ENCODE assay signal across 8 cellular contexts in genomic region chr2:232696609-232697058, GRCh38. TPM values are rescaled to one million over a fixed set of nuclear protein-coding genes. Genes with fewer than 3 reads are reported as not detected.
DNase-seq lines count a peak whose midpoint lies in the region; ATAC-seq, FAIRE-seq and TF ChIP-seq lines count a peak whose summit lies in the region.

No MANE protein-coding gene starts in this region.

- ATAC-seq in GM23338: no peak
- ATAC-seq in activated B cell treated with CpG ODN at 0.5 μM for 24 hours (ENCODE audit: low read depth): no peak
- ATAC-seq in HG03571 (IDR thresholded peaks at IDR 0.05; ENCODE audit: unreplicated experiment): no peak
- ATAC-seq in HG02642 (IDR thresholded peaks at IDR 0.05; ENCODE audit: poor library complexity, unreplicated experiment): no peak
- no peak for ATAC-seq in left colon

- peak overlapping the region; percentile 97 for H3K4me3 Mint-ChIP-seq in GM23338
- peak overlapping the region; percentile 89 for H3K4me3 Mint-ChIP-seq in activated B cell treated with CpG ODN at 0.5 μM for 24 hours

- TF ChIP-seq CTCF in GM23338 (conservative IDR thresholded peaks at IDR 0.05; ENCODE audit: low read depth in 2 of 2) (no peak), activated B cell treated with CpG ODN at 0.5 μM for 24 hours (IDR thresholded peaks at IDR 0.05) (no peak), left ventricle myocardium inferior (IDR thresholded peaks at IDR 0.05; ENCODE audit: borderline replicate concordance) (no peak)

- H3K36me3 Mint-ChIP-seq in GM23338 (ENCODE audit: low read depth) (no peaks in the 10 kb centered on the region), activated B cell treated with CpG ODN at 0.5 μM for 24 hours (ENCODE audit: low read depth) (peaks cover 23% of the 10 kb centered on the region)

- no peaks in the 10 kb centered on the region for H3K9me2 ChIP-seq in GM23338 (ENCODE audit: insufficient read depth)

- H3K27ac Mint-ChIP-seq in GM23338 (no peak overlapping the region), activated B cell treated with CpG ODN at 0.5 μM for 24 hours (peak overlapping the region; percentile 79)

- peaks cover 21% of the 10 kb centered on the region for H4K20me1 ChIP-seq in GM23338 (replicated peaks; ENCODE audit: insufficient read depth)

- intact Hi-C loops in activated B cell treated with CpG ODN at 0.5 μM for 24 hours (cut with micrococcal nuclease) (loop anchor here (1.0 to 5.0 kb wide), 4 partner anchors 90 to 1171 kb away; partner anchors contain the start of genes ATG16L1, EIF4E2, MSL3B and TIGD1), left ventricle myocardium inferior (cut with micrococcal nuclease) (no loop called here), left colon (cut with DNase I, micrococcal nuclease) (no loop called here)

- H3K27me3 Mint-ChIP-seq in GM23338 (ENCODE audit: insufficient read depth, low read depth, poor library complexity) (peaks cover 11% of the 10 kb centered on the region), activated B cell treated with CpG ODN at 0.5 μM for 24 hours (no peaks in the 10 kb centered on the region)

- WGBS in small intestine, 3 donors: 32 to 45% (median 39%) methylated on average over 9 to 10 of the region's 10 CpGs

- no peaks in the 10 kb centered on the region for H3K36me3 ChIP-seq in GM23338 (ENCODE audit: insufficient read depth)
- H3K36me3 ChIP-seq in left ventricle myocardium inferior: no peaks in the 10 kb centered on the region
- no peaks in the 10 kb centered on the region for H3K36me3 ChIP-seq in small intestine (ENCODE audit: control insufficient read depth in 2 of 2, insufficient read depth in 2 of 2, low read length in 2 of 2)

- no peak for DNase-seq in GM23338 (ENCODE audit: low spot score)
- no peak for DNase-seq in activated B cell treated with CpG ODN at 0.5 μM for 24 hours
- DNase-seq in left ventricle myocardium inferior: no peak
- DNase-seq in small intestine: no peak
- no peak for DNase-seq in iPS-NIHi7 (ENCODE audit: extremely low spot score)
- DNase-seq in left colon: no peak

- CTCF ChIA-PET in activated B cell treated with CpG ODN at 0.5 μM for 24 hours (lab: Charles Lee): no interaction called here

- H3F3A ChIP-seq in GM23338 (replicated peaks; ENCODE audit: low read depth): no peaks in the 10 kb centered on the region

- peak overlapping the region; percentile 45 for H2AFZ ChIP-seq in GM23338

- H3K4me3 ChIP-seq in GM23338 (peak overlapping the region; percentile 40), left ventricle myocardium inferior (peak overlapping the region; percentile 94), small intestine (ENCODE audit: low read depth in 1 of 2, low read length in 2 of 2) (peak overlapping the region in 1 of 2 donors; percentile 86)

- H3K4me1 ChIP-seq in GM23338 (ENCODE audit: insufficient read depth): peaks cover 20% of the 10 kb centered on the region
- H3K4me1 ChIP-seq in left ventricle myocardium inferior: peaks cover 50% of the 10 kb centered on the region
- peaks cover 7% of the 10 kb centered on the region in 2 donors for H3K4me1 ChIP-seq in small intestine (ENCODE audit: control insufficient read depth in 2 of 2, insufficient read depth in 1 of 2, low read depth in 1 of 2, low read length in 1 of 2)

- H3K4me1 Mint-ChIP-seq in GM23338 (peaks cover 25% of the 10 kb centered on the region), activated B cell treated with CpG ODN at 0.5 μM for 24 hours (peaks cover 32% of the 10 kb centered on the region)

- POLR2A ChIA-PET in activated B cell treated with CpG ODN at 0.5 μM for 24 hours (lab: Charles Lee): interaction anchor here (0.7 to 1.2 kb wide), 2 partner anchors 364 to 1984 kb away, joined by 3 to 4 read pairs; partner anchors contain the start of genes CAB39 and INPP5D

- H3K9me3 Mint-ChIP-seq in GM23338 (no peaks in the 10 kb centered on the region), activated B cell treated with CpG ODN at 0.5 μM for 24 hours (no peaks in the 10 kb centered on the region)

- peak overlapping the region; percentile 58 for H3K4me2 ChIP-seq in GM23338

- H3K27ac ChIP-seq in GM23338 (ENCODE audit: low read depth) (peak overlapping the region; percentile 24; the same call in 1 of the 2 replicates), left ventricle myocardium inferior (replicated peaks) (peak overlapping the region; percentile 92), small intestine (ENCODE audit: low read depth in 1 of 2, low read length in 1 of 2) (peak overlapping the region; percentile 2 to 28)

- H3K27me3 ChIP-seq in GM23338 (ENCODE audit: insufficient read depth) (no peaks in the 10 kb centered on the region), left ventricle myocardium inferior (ENCODE audit: low read depth) (no peaks in the 10 kb centered on the region), small intestine (ENCODE audit: control insufficient read depth in 2 of 2, insufficient read depth in 2 of 2, low read length in 2 of 2) (no peaks in the 10 kb centered on the region)

- H3K9me3 ChIP-seq in left ventricle myocardium inferior (replicated peaks) (no peaks in the 10 kb centered on the region), small intestine (ENCODE audit: control insufficient read depth, low read depth) (no peaks in the 10 kb centered on the region)

- FAIRE-seq in small intestine (lab: Jason Lieb, UNC): no peak

- peaks cover 41% of the 10 kb centered on the region for H3K79me2 ChIP-seq in GM23338 (replicated peaks; ENCODE audit: insufficient read depth)

TF ChIP-seq in GM23338, 12 proteins besides CTCF, POLR2A, EP300 and RAD21:
- TF ChIP-seq ETS1 (IDR thresholded peaks at IDR 0.05): no peak
- no peak for TF ChIP-seq EZH2phosphoT487 (IDR thresholded peaks at IDR 0.05; ENCODE audit: unreplicated experiment)
- TF ChIP-seq STAT1 (IDR thresholded peaks at IDR 0.05; ENCODE audit: unreplicated experiment): no peak
- TF ChIP-seq JUNB (IDR thresholded peaks at IDR 0.05; ENCODE audit: unreplicated experiment): no peak
- no peak for TF ChIP-seq ZNF331 (CRISPR knock-in tag; IDR thresholded peaks at IDR 0.05; ENCODE audit: low read depth)
- TF ChIP-seq, protein P1, sequence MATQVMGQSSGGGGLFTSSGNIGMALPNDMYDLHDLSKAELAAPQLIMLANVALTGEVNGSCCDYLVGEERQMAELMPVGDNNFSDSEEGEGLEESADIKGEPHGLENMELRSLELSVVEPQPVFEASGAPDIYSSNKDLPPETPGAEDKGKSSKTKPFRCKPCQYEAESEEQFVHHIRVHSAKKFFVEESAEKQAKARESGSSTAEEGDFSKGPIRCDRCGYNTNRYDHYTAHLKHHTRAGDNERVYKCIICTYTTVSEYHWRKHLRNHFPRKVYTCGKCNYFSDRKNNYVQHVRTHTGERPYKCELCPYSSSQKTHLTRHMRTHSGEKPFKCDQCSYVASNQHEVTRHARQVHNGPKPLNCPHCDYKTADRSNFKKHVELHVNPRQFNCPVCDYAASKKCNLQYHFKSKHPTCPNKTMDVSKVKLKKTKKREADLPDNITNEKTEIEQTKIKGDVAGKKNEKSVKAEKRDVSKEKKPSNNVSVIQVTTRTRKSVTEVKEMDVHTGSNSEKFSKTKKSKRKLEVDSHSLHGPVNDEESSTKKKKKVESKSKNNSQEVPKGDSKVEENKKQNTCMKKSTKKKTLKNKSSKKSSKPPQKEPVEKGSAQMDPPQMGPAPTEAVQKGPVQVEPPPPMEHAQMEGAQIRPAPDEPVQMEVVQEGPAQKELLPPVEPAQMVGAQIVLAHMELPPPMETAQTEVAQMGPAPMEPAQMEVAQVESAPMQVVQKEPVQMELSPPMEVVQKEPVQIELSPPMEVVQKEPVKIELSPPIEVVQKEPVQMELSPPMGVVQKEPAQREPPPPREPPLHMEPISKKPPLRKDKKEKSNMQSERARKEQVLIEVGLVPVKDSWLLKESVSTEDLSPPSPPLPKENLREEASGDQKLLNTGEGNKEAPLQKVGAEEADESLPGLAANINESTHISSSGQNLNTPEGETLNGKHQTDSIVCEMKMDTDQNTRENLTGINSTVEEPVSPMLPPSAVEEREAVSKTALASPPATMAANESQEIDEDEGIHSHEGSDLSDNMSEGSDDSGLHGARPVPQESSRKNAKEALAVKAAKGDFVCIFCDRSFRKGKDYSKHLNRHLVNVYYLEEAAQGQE (IDR thresholded peaks at IDR 0.05; ENCODE audit: unreplicated experiment): no peak

RNA-seq across cellular contexts. Expression of gene GIGYF2, which starts 0.5 kb away (rescaled TPM):
- total RNA-seq in GM23338 (2014; rRNA removed; shearing (Covaris generic)): 97.5 and 104 TPM in 2 replicates
- polyA plus RNA-seq in GM23338 (2016; fragmentation: Nextera tagmentation; extraction: Ambion mirVana) (39.2 and 48.9 TPM in 2 replicates), small intestine (10 to 100 TPM; 12.7 to 20.1 (median 19.7) TPM)
- total RNA-seq in activated B cell treated with CpG ODN at 0.5 μM for 24 hours (68.9 and 77.9 TPM in 2 replicates), left ventricle myocardium inferior (59.9 TPM), left colon (10 to 100 TPM; 55.4 to 66.3 TPM)

Comparison
In these comparisons a context has a peak if more than half of its experiments do, and no peak if none do; other contexts are left out.
1. H3K27ac ChIP-seq: peak in every context shown above with its lines; median percentile 92 in left ventricle myocardium inferior; 24 in GM23338; 15 in small intestine.